1 cellular context compared by ENCODE assay signal in the genomic region with DNA sequence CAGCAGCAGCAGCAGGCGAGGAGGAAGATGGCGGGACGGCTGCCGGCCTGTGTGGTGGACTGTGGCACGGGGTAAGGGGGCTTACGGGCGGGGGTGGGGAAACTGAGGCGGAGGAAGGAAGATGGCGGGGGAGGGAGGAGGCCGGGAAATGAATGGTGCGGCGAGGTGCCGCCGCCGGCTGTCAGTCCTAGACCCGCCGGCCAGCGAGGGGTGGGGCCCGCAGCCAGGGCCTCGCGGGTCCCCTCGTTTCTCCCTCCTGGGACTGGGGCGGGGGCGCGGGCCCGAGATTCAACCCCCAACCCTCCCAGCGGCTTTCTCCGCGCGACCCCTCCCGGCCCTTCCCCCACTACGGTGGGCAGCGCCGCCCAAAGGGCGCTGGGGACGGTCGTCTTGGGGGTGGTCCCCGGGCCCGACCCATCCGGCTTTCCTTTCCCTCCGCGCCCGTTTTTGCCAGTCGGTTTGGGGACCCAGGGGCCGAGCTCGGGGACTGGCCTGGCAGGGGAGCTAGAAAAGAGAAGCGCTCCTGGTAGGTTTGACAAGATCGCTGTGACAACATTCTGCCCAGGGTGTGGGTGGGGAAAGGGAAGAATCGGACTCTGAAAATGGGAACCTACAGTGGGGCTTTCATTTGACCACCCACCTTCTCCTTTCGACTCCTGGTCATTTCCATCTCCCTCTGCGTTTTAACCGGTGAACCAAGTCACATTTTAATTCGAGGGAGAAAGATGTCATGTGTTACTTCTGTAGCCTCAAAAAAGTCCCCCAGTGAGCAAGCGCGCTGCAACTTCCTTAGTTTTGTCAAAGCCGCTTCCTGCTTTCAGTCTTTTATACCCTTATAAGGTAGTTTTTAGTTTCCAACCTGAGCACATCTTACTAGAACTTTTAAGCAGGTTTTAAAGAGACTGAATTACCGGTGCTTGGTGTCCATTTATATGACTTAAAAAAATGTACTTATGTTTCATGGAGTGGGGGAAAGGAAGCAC.
TF ChIP-seq lines count a peak whose summit lies in the region.

No MANE protein-coding gene starts in this region.

TF ChIP-seq in GM12878, 131 proteins besides CTCF, POLR2A, EP300 and RAD21 (continued from another document and continues in another):
- TF ChIP-seq RBBP5 (conservative IDR thresholded peaks at IDR 0.05) (no peak), ZBED1 (IDR thresholded peaks at IDR 0.05; ENCODE audit: borderline replicate concordance) (peak; percentile 43; the same call in 1 of the 2 replicates), SREBF1 (IDR thresholded peaks at IDR 0.05; ENCODE audit: low read length) (no peak), BCL11A (IDR thresholded peaks at IDR 0.05; ENCODE audit: low read depth, low read length) (no peak), RAD51 (IDR thresholded peaks at IDR 0.05) (peak; percentile 68), CREM (IDR thresholded peaks at IDR 0.05; ENCODE audit: low read depth) (peak; percentile 48), POLR2AphosphoS5 (IDR thresholded peaks at IDR 0.05; ENCODE audit: low read length) (peak; percentile 97), MYB (IDR thresholded peaks at IDR 0.05; ENCODE audit: borderline replicate concordance, low read depth, low read length) (no peak), NBN (IDR thresholded peaks at IDR 0.05) (no peak; the same call in 1 of the 2 replicates), SIN3A (IDR thresholded peaks at IDR 0.05; ENCODE audit: low read depth, low read length) (peak; percentile 78; the same call in 1 of the 2 replicates), EZH2 (IDR thresholded peaks at IDR 0.05; ENCODE audit: borderline replicate concordance, control insufficient read depth, low read depth, low read length) (no peak), FOXM1 (IDR thresholded peaks at IDR 0.05; ENCODE audit: low read depth, low read length) (peak; percentile 59; the same call in 1 of the 2 replicates), GATAD2B (conservative IDR thresholded peaks at IDR 0.05; ENCODE audit: low read depth) (peak; percentile 39), MTA3 (IDR thresholded peaks at IDR 0.05; ENCODE audit: borderline replicate concordance, low read length) (peak; percentile 45; the same call in 1 of the 2 replicates), RELA (IDR thresholded peaks at IDR 0.05; ENCODE audit: borderline replicate concordance, partially characterized antibody) (no peak), CEBPB (IDR thresholded peaks at IDR 0.05; ENCODE audit: borderline replicate concordance in 1 of 2, low read depth in 2 of 2, low read length in 2 of 2) (peak in 1 of 2 experiments; percentile 76; a peak in 1 of 4 replicates), LARP7 (IDR thresholded peaks at IDR 0.05) (no peak; the same call in none of the 2 replicates), ZNF207 (IDR thresholded peaks at IDR 0.05; ENCODE audit: borderline replicate concordance) (no peak), STAT3 (IDR thresholded peaks at IDR 0.05; ENCODE audit: low read depth, low read length) (no peak), ZZZ3 (IDR thresholded peaks at IDR 0.05; ENCODE audit: control insufficient read depth, insufficient read length, low read depth) (no peak), SPI1 (IDR thresholded peaks at IDR 0.05; ENCODE audit: borderline replicate concordance, insufficient read depth, low read depth, low read length) (0 out of 2 replicates have a peak, but pooled peaks have one; percentile 52), NFXL1 (IDR thresholded peaks at IDR 0.05; ENCODE audit: borderline replicate concordance) (no peak), MTA2 (IDR thresholded peaks at IDR 0.05; ENCODE audit: low read depth) (0 out of 2 replicates have a peak, but pooled peaks have one; percentile 24), RCOR1 (conservative IDR thresholded peaks at IDR 0.05; ENCODE audit: low read depth, low read length) (no peak), ASH2L (IDR thresholded peaks at IDR 0.05; ENCODE audit: borderline replicate concordance, low read depth) (no peak), CBX3 (IDR thresholded peaks at IDR 0.05; ENCODE audit: borderline replicate concordance, low read depth) (no peak), BMI1 (IDR thresholded peaks at IDR 0.05; ENCODE audit: borderline replicate concordance) (no peak), RB1 (IDR thresholded peaks at IDR 0.05; ENCODE audit: borderline replicate concordance) (no peak), TARDBP (IDR thresholded peaks at IDR 0.05; ENCODE audit: borderline replicate concordance) (no peak), JUND (IDR thresholded peaks at IDR 0.05; ENCODE audit: low read depth, low read length) (no peak)
- TF ChIP-seq, protein P1, sequence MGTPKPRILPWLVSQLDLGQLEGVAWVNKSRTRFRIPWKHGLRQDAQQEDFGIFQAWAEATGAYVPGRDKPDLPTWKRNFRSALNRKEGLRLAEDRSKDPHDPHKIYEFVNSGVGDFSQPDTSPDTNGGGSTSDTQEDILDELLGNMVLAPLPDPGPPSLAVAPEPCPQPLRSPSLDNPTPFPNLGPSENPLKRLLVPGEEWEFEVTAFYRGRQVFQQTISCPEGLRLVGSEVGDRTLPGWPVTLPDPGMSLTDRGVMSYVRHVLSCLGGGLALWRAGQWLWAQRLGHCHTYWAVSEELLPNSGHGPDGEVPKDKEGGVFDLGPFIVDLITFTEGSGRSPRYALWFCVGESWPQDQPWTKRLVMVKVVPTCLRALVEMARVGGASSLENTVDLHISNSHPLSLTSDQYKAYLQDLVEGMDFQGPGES (IDR thresholded peaks at IDR 0.05) = no peak
- TF ChIP-seq, protein P2, sequence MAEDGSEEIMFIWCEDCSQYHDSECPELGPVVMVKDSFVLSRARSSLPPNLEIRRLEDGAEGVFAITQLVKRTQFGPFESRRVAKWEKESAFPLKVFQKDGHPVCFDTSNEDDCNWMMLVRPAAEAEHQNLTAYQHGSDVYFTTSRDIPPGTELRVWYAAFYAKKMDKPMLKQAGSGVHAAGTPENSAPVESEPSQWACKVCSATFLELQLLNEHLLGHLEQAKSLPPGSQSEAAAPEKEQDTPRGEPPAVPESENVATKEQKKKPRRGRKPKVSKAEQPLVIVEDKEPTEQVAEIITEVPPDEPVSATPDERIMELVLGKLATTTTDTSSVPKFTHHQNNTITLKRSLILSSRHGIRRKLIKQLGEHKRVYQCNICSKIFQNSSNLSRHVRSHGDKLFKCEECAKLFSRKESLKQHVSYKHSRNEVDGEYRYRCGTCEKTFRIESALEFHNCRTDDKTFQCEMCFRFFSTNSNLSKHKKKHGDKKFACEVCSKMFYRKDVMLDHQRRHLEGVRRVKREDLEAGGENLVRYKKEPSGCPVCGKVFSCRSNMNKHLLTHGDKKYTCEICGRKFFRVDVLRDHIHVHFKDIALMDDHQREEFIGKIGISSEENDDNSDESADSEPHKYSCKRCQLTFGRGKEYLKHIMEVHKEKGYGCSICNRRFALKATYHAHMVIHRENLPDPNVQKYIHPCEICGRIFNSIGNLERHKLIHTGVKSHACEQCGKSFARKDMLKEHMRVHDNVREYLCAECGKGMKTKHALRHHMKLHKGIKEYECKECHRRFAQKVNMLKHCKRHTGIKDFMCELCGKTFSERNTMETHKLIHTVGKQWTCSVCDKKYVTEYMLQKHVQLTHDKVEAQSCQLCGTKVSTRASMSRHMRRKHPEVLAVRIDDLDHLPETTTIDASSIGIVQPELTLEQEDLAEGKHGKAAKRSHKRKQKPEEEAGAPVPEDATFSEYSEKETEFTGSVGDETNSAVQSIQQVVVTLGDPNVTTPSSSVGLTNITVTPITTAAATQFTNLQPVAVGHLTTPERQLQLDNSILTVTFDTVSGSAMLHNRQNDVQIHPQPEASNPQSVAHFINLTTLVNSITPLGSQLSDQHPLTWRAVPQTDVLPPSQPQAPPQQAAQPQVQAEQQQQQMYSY (CRISPR knock-in tag; IDR thresholded peaks at IDR 0.05) = no peak
- TF ChIP-seq, protein P3, sequence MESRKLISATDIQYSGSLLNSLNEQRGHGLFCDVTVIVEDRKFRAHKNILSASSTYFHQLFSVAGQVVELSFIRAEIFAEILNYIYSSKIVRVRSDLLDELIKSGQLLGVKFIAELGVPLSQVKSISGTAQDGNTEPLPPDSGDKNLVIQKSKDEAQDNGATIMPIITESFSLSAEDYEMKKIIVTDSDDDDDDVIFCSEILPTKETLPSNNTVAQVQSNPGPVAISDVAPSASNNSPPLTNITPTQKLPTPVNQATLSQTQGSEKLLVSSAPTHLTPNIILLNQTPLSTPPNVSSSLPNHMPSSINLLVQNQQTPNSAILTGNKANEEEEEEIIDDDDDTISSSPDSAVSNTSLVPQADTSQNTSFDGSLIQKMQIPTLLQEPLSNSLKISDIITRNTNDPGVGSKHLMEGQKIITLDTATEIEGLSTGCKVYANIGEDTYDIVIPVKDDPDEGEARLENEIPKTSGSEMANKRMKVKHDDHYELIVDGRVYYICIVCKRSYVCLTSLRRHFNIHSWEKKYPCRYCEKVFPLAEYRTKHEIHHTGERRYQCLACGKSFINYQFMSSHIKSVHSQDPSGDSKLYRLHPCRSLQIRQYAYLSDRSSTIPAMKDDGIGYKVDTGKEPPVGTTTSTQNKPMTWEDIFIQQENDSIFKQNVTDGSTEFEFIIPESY (IDR thresholded peaks at IDR 0.05) = no peak; the same call in 1 of the 2 replicates
- TF ChIP-seq, protein P4, sequence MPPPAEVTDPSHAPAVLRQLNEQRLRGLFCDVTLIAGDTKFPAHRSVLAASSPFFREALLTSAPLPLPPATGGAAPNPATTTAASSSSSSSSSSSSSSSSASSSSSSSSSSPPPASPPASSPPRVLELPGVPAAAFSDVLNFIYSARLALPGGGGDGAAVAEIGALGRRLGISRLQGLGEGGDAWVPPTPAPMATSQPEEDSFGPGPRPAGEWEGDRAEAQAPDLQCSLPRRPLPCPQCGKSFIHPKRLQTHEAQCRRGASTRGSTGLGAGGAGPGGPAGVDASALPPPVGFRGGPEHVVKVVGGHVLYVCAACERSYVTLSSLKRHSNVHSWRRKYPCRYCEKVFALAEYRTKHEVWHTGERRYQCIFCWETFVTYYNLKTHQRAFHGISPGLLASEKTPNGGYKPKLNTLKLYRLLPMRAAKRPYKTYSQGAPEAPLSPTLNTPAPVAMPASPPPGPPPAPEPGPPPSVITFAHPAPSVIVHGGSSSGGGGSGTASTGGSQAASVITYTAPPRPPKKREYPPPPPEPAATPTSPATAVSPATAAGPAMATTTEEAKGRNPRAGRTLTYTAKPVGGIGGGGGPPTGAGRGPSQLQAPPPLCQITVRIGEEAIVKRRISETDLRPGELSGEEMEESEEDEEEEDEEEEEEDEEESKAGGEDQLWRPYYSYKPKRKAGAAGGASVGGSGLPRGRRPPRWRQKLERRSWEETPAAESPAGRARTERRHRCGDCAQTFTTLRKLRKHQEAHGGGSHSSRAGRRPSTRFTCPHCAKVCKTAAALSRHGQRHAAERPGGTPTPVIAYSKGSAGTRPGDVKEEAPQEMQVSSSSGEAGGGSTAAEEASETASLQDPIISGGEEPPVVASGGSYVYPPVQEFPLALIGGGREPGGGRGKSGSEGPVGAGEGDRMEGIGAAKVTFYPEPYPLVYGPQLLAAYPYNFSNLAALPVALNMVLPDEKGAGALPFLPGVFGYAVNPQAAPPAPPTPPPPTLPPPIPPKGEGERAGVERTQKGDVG (CRISPR knock-in tag; IDR thresholded peaks at IDR 0.05) = no peak
- TF ChIP-seq, protein P5, sequence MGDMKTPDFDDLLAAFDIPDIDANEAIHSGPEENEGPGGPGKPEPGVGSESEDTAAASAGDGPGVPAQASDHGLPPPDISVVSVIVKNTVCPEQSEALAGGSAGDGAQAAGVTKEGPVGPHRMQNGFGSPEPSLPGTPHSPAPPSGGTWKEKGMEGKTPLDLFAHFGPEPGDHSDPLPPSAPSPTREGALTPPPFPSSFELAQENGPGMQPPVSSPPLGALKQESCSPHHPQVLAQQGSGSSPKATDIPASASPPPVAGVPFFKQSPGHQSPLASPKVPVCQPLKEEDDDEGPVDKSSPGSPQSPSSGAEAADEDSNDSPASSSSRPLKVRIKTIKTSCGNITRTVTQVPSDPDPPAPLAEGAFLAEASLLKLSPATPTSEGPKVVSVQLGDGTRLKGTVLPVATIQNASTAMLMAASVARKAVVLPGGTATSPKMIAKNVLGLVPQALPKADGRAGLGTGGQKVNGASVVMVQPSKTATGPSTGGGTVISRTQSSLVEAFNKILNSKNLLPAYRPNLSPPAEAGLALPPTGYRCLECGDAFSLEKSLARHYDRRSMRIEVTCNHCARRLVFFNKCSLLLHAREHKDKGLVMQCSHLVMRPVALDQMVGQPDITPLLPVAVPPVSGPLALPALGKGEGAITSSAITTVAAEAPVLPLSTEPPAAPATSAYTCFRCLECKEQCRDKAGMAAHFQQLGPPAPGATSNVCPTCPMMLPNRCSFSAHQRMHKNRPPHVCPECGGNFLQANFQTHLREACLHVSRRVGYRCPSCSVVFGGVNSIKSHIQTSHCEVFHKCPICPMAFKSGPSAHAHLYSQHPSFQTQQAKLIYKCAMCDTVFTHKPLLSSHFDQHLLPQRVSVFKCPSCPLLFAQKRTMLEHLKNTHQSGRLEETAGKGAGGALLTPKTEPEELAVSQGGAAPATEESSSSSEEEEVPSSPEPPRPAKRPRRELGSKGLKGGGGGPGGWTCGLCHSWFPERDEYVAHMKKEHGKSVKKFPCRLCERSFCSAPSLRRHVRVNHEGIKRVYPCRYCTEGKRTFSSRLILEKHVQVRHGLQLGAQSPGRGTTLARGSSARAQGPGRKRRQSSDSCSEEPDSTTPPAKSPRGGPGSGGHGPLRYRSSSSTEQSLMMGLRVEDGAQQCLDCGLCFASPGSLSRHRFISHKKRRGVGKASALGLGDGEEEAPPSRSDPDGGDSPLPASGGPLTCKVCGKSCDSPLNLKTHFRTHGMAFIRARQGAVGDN (IDR thresholded peaks at IDR 0.05) = peak; percentile 62; the same call in 1 of the 2 replicates
- TF ChIP-seq, protein P6, sequence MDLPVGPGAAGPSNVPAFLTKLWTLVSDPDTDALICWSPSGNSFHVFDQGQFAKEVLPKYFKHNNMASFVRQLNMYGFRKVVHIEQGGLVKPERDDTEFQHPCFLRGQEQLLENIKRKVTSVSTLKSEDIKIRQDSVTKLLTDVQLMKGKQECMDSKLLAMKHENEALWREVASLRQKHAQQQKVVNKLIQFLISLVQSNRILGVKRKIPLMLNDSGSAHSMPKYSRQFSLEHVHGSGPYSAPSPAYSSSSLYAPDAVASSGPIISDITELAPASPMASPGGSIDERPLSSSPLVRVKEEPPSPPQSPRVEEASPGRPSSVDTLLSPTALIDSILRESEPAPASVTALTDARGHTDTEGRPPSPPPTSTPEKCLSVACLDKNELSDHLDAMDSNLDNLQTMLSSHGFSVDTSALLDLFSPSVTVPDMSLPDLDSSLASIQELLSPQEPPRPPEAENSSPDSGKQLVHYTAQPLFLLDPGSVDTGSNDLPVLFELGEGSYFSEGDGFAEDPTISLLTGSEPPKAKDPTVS (IDR thresholded peaks at IDR 0.05; ENCODE audit: low read depth, low read length) = no peak
- TF ChIP-seq, protein P7, sequence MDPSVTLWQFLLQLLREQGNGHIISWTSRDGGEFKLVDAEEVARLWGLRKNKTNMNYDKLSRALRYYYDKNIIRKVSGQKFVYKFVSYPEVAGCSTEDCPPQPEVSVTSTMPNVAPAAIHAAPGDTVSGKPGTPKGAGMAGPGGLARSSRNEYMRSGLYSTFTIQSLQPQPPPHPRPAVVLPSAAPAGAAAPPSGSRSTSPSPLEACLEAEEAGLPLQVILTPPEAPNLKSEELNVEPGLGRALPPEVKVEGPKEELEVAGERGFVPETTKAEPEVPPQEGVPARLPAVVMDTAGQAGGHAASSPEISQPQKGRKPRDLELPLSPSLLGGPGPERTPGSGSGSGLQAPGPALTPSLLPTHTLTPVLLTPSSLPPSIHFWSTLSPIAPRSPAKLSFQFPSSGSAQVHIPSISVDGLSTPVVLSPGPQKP (IDR thresholded peaks at IDR 0.05; ENCODE audit: low read depth, low read length) = peak; percentile 70; the same call in 1 of the 2 replicates
